ENCODE assay signal across 11 cellular contexts in the genomic region with DNA sequence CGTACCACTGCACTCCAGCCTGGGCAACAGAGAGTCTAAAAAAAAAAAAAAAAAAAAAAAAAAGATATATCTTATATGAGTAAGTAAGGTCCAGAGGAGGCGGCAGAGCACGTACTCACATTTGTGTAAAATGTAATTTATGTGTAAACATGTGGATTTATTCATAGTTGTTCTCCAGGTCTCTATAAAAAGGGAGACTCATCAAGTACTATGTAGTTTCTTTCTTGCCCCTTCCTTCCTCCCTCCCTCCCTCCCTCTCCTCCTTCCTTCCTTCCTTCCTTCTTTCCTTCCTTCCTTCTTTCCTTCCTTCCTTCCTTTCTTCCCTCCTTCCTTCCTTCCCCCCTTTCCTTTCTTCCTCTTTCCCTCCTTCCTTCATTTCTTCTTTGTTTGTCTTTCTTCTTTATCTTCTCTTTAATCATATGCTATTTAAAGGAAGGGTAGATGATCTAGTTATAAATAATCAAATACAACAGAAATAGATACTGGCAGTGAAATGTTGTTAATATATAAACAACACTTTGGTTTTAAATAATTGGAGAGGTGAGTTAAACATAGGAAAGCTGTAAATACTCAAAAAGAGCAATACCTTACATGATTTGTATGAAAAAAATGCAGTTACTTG.
DNase-seq lines count a peak whose midpoint lies in the region; ATAC-seq and TF ChIP-seq lines count a peak whose summit lies in the region.
"Had no signal": no experiment of that assay in that cellular context is flagged by ENCODE, and none has a peak within 500 bp of the region (broad histone marks: within the 10 kb centered on the region; RNA-seq: fewer than 3 reads in every experiment).

No MANE protein-coding gene starts in this region.

- H3K4me1 ChIP-seq in DOHH2 (ENCODE audit: control insufficient read depth, low read length) (peaks cover 10% of the 10 kb centered on the region), Loucy (ENCODE audit: insufficient read depth, low read length, poor library complexity, severe bottlenecking) (peaks cover 7% of the 10 kb centered on the region)
- H3K4me1 ChIP-seq: Peyer's patch had no signal

- H4K20me1 ChIP-seq in DOHH2 (ENCODE audit: control insufficient read depth, insufficient read depth, low read depth, low read length): no peaks in the 10 kb centered on the region
- H4K20me1 ChIP-seq in Loucy (ENCODE audit: insufficient read depth, low read length, poor library complexity, severe bottlenecking): no peaks in the 10 kb centered on the region
- H4K20me1 ChIP-seq: BLaER1 had no signal

- H3K9me2 ChIP-seq in DOHH2 (replicated peaks; ENCODE audit: control insufficient read depth, low read length) (no peaks in the 10 kb centered on the region), Loucy (replicated peaks; ENCODE audit: low read depth, low read length) (no peaks in the 10 kb centered on the region)

- H3F3A ChIP-seq in DOHH2 (ENCODE audit: control insufficient read depth, insufficient read depth) (peaks cover 4% of the 10 kb centered on the region), Loucy (ENCODE audit: low read depth) (no peaks in the 10 kb centered on the region)

- DNase-seq in memory B cell (ENCODE audit: low spot score in 2 of 2) (no peak), AG20443 (ENCODE audit: low spot score) (no peak)

- H3K27ac ChIP-seq in DOHH2 (ENCODE audit: low read depth, low read length): no peak overlapping the region
- H3K27ac ChIP-seq: BLaER1, Peyer's patch had no signal

- no peak overlapping the region for H3K4me3 ChIP-seq in DOHH2 (ENCODE audit: low read length)
- H3K4me3 ChIP-seq in Loucy (ENCODE audit: low read length, poor library complexity, severe bottlenecking): no peak overlapping the region
- H3K4me3 ChIP-seq: BLaER1, Peyer's patch had no signal

- TF ChIP-seq CTCF in DOHH2 (IDR thresholded peaks at IDR 0.05; ENCODE audit: low read depth, low read length, poor library complexity, severe bottlenecking) (no peak), Loucy (conservative IDR thresholded peaks at IDR 0.05; ENCODE audit: low read length) (no peak)

- peaks cover 2% of the 10 kb centered on the region for H3K9me3 Mint-ChIP-seq in memory B cell
- H3K9me3 Mint-ChIP-seq: CD4-positive, CD25-positive, alpha-beta regulatory T cell had no signal

- H3K36me3 Mint-ChIP-seq in memory B cell: peaks cover 2% of the 10 kb centered on the region
- H3K36me3 Mint-ChIP-seq: CD4-positive, CD25-positive, alpha-beta regulatory T cell had no signal

- H3K4me2 ChIP-seq in DOHH2 (ENCODE audit: low read length) (peak overlapping the region; percentile 24; the same call in 1 of the 2 replicates), Loucy (ENCODE audit: low read depth, low read length, poor library complexity, severe bottlenecking) (peak overlapping the region; percentile 13)
- H3K4me2 ChIP-seq: BLaER1 had no signal

- peak overlapping the region; percentile 6 for H3K27ac Mint-ChIP-seq in memory B cell
- H3K27ac Mint-ChIP-seq: CD4-positive, CD25-positive, alpha-beta regulatory T cell; T-helper 17 cell had no signal

- 0 out of 2 replicates have a peak overlapping the region, but pooled peaks have one; percentile 13 for H2AFZ ChIP-seq in Loucy (ENCODE audit: low read length)

- peaks cover 7% of the 10 kb centered on the region for H3K27me3 Mint-ChIP-seq in memory B cell

- H3K36me3 ChIP-seq in DOHH2 (ENCODE audit: control insufficient read depth, low read length) (no peaks in the 10 kb centered on the region), Loucy (ENCODE audit: insufficient read depth, low read length) (no peaks in the 10 kb centered on the region)
- H3K36me3 ChIP-seq: BLaER1, Peyer's patch had no signal

- H3K79me2 ChIP-seq in DOHH2 (ENCODE audit: control insufficient read depth, low read length) (no peaks in the 10 kb centered on the region), Loucy (ENCODE audit: insufficient read depth, low read length) (no peaks in the 10 kb centered on the region)

- no peaks in the 10 kb centered on the region for H3K4me1 Mint-ChIP-seq in memory B cell

- H3K4me3 Mint-ChIP-seq in memory B cell: no peak overlapping the region
- H3K4me3 Mint-ChIP-seq: CD4-positive, CD25-positive, alpha-beta regulatory T cell; T-helper 17 cell had no signal

- H3K27me3 ChIP-seq in DOHH2 (ENCODE audit: control insufficient read depth, low read length): no peaks in the 10 kb centered on the region
- H3K27me3 ChIP-seq in Loucy (ENCODE audit: insufficient read depth, low read length, poor library complexity, severe bottlenecking): no peaks in the 10 kb centered on the region
- H3K27me3 ChIP-seq: BLaER1, Peyer's patch had no signal

- ATAC-seq in GM21786 (IDR thresholded peaks at IDR 0.05; ENCODE audit: unreplicated experiment): peak; percentile 5
- ATAC-seq in memory B cell (ENCODE audit: low read depth): no peak
- no peak for ATAC-seq in GM18519 (IDR thresholded peaks at IDR 0.05; ENCODE audit: low FRiP score, unreplicated experiment)
- no peak for ATAC-seq in HG03378 (IDR thresholded peaks at IDR 0.05; ENCODE audit: unreplicated experiment)

- no peak overlapping the region for H3K9ac ChIP-seq in Loucy (ENCODE audit: low read depth, low read length, poor library complexity, severe bottlenecking)
- H3K9ac ChIP-seq: BLaER1 had no signal

- H3K9me3 ChIP-seq in DOHH2 (ENCODE audit: control insufficient read depth, insufficient read depth, low read length): no peaks in the 10 kb centered on the region
- H3K9me3 ChIP-seq in Loucy (ENCODE audit: insufficient read depth, low read depth, low read length): no peaks in the 10 kb centered on the region
- H3K9me3 ChIP-seq: Peyer's patch had no signal
